In the genomic region with DNA sequence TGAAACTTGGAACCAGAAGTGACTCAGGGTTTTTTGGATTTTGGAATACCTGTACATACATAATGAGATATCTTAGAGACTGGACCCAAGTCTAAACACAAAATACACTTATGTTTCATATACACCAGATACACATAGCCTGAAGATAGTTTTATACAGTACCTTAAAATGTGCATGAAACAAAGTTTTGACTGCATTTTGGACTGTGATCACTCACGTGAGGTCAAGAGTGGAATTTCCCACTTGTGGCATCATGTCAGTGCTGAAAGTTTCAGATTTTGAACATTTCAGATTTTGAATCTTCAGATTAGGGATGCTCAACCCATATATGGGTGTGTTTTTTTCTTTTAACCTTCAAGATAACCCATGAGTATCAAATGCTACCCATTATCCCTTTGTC, we compare ENCODE assay signal across 24 cellular contexts. TPM values are rescaled to one million over a fixed set of nuclear protein-coding genes. Genes with fewer than 3 reads are reported as not detected.
DNase-seq lines count a peak whose midpoint lies in the region; ATAC-seq, FAIRE-seq and TF ChIP-seq lines count a peak whose summit lies in the region.
"Had no signal": no experiment of that assay in that cellular context is flagged by ENCODE, and none has a peak within 500 bp of the region (broad histone marks: within the 10 kb centered on the region; RNA-seq: fewer than 3 reads in every experiment).

No MANE protein-coding gene starts in this region.

- H4K20me1 ChIP-seq in GM12878 (ENCODE audit: control insufficient read depth, insufficient read depth) = no peaks in the 10 kb centered on the region

- H3K27me3 ChIP-seq in GM12878 (replicated peaks in 1 of 2; ENCODE audit: control insufficient read depth in 2 of 2, insufficient read depth in 2 of 2, low read length in 1 of 2) = no peaks in the 10 kb centered on the region
- H3K27me3 ChIP-seq: MG63, SJSA1 had no signal

- no peak for TF ChIP-seq CTCF in GM12878 (IDR thresholded peaks at IDR 0.05 in 2 of 3, conservative IDR thresholded peaks at IDR 0.05 in 1 of 3; ENCODE audit: control insufficient read depth in 2 of 3, extremely low read depth in 1 of 3, insufficient read depth in 1 of 3, low read depth in 3 of 3, low read length in 3 of 3)

- peak overlapping the region; percentile 6; the same call in 1 of the 2 replicates for H3K27ac ChIP-seq in GM12878 (ENCODE audit: control insufficient read depth, insufficient read depth)
- H3K27ac ChIP-seq: C4-2B, SJSA1 had no signal

- FAIRE-seq in GM12878 (lab: Jason Lieb, UNC) = no peak
- FAIRE-seq: GM18507, RCC 7860 had no signal

- H3K9ac ChIP-seq in GM12878 (ENCODE audit: control insufficient read depth, insufficient read depth, low read length) = no peak overlapping the region

- CTCF ChIA-PET in activated CD4-positive, alpha-beta memory T cell treated with anti-CD3 and anti-CD28 coated beads for 36 hours (lab: Charles Lee) = interaction anchor here (0.8 kb wide), 1 partner anchor 224 kb away, joined by 3 read pairs; no protein-coding TSS in a partner anchor
- CTCF ChIA-PET in activated CD4-positive, alpha-beta memory T cell treated with anti-CD3 and anti-CD28 coated beads, Interleukin-2, amount 10 ng/mL, durations not matched to agents 7 days and 5 days (lab: Charles Lee) = no interaction called here
- CTCF ChIA-PET in GM12878 (lab: Yijun Ruan, JAX) = interaction anchor here (0.7 kb wide), 1 partner anchor 224 kb away, joined by 3 read pairs; no protein-coding TSS in a partner anchor
- CTCF ChIA-PET in activated CD8-positive, alpha-beta memory T cell treated with anti-CD3 and anti-CD28 coated beads, Interleukin-2, amount 10 ng/mL, durations not matched to agents 7 days and 5 days (lab: Charles Lee) = no interaction called here

- H2AFZ ChIP-seq in GM12878 (ENCODE audit: control insufficient read depth, low read depth, low read length) = no peak overlapping the region

- H3K4me3 ChIP-seq in GM12878 = no peak overlapping the region; the same call in 1 of the 2 replicates
- H3K4me3 ChIP-seq: MG63, SJSA1 had no signal

- H3K36me3 Mint-ChIP-seq in activated CD4-positive, alpha-beta memory T cell treated with anti-CD3 and anti-CD28 coated beads for 36 hours = peaks cover 4% of the 10 kb centered on the region
- H3K36me3 Mint-ChIP-seq in activated CD4-positive, alpha-beta memory T cell treated with anti-CD3 and anti-CD28 coated beads, Interleukin-2, amount 10 ng/mL, durations not matched to agents 7 days and 5 days (ENCODE audit: low read depth) = peaks cover 14% of the 10 kb centered on the region
- no peaks in the 10 kb centered on the region for H3K36me3 Mint-ChIP-seq in IgD-negative memory B cell
- peaks cover 40% of the 10 kb centered on the region for H3K36me3 Mint-ChIP-seq in stimulated activated effector memory CD8-positive, alpha-beta T cell treated with anti-CD3 and anti-CD28 coated beads, Interleukin-12 subunit alpha, Interleukin-12 subunit beta, amount 100 ng/mL, for 72 hours
- H3K36me3 Mint-ChIP-seq in activated CD8-positive, alpha-beta memory T cell treated with anti-CD3 and anti-CD28 coated beads, Interleukin-2, amount 10 ng/mL, durations not matched to agents 7 days and 5 days = peaks cover 7% of the 10 kb centered on the region

- intact Hi-C loops in activated CD4-positive, alpha-beta memory T cell treated with anti-CD3 and anti-CD28 coated beads for 36 hours (cut with micrococcal nuclease) = no loop called here
- intact Hi-C loops in GM12878 (cut with micrococcal nuclease; ENCODE audit: unreplicated experiment) = no loop called here

- SMC1A ChIA-PET in GM12878 (lab: Charles Lee; ENCODE audit: uncharacterized antibody, unreplicated experiment) = interaction anchor here (0.9 kb wide), 1 partner anchor 126 kb away, joined by 4 read pairs; no protein-coding TSS in a partner anchor

- peak; percentile 74 for ATAC-seq in GM12878
- ATAC-seq in stimulated activated effector memory CD8-positive, alpha-beta T cell treated with anti-CD3 and anti-CD28 coated beads, Interleukin-12 subunit alpha, Interleukin-12 subunit beta, amount 100 ng/mL, for 72 hours = no peak
- no peak for ATAC-seq in activated CD8-positive, alpha-beta memory T cell treated with anti-CD3 and anti-CD28 coated beads, Interleukin-2, amount 10 ng/mL, durations not matched to agents 7 days and 5 days

- H3K9me3 Mint-ChIP-seq in activated CD4-positive, alpha-beta memory T cell treated with anti-CD3 and anti-CD28 coated beads for 36 hours = no peaks in the 10 kb centered on the region
- no peaks in the 10 kb centered on the region for H3K9me3 Mint-ChIP-seq in activated CD4-positive, alpha-beta memory T cell treated with anti-CD3 and anti-CD28 coated beads, Interleukin-2, amount 10 ng/mL, durations not matched to agents 7 days and 5 days
- no peaks in the 10 kb centered on the region for H3K9me3 Mint-ChIP-seq in IgD-negative memory B cell
- H3K9me3 Mint-ChIP-seq in stimulated activated effector memory CD8-positive, alpha-beta T cell treated with anti-CD3 and anti-CD28 coated beads, Interleukin-12 subunit alpha, Interleukin-12 subunit beta, amount 100 ng/mL, for 72 hours = no peaks in the 10 kb centered on the region
- no peaks in the 10 kb centered on the region for H3K9me3 Mint-ChIP-seq in activated CD8-positive, alpha-beta memory T cell treated with anti-CD3 and anti-CD28 coated beads, Interleukin-2, amount 10 ng/mL, durations not matched to agents 7 days and 5 days (ENCODE audit: low read depth)
- H3K9me3 Mint-ChIP-seq: CD8-positive, alpha-beta memory T cell had no signal

- in situ Hi-C loops in GM12878 (cut with MboI) = no loop called here

- no peak for TF ChIP-seq EP300 in GM12878 (IDR thresholded peaks at IDR 0.05; ENCODE audit: borderline replicate concordance in 1 of 2, control insufficient read depth in 1 of 2, low read depth in 2 of 2, low read length in 2 of 2)

- no peaks in the 10 kb centered on the region for H3K27me3 Mint-ChIP-seq in activated CD4-positive, alpha-beta memory T cell treated with anti-CD3 and anti-CD28 coated beads for 36 hours
- no peaks in the 10 kb centered on the region for H3K27me3 Mint-ChIP-seq in activated CD4-positive, alpha-beta memory T cell treated with anti-CD3 and anti-CD28 coated beads, Interleukin-2, amount 10 ng/mL, durations not matched to agents 7 days and 5 days
- no peaks in the 10 kb centered on the region for H3K27me3 Mint-ChIP-seq in IgD-negative memory B cell
- H3K27me3 Mint-ChIP-seq in activated CD8-positive, alpha-beta memory T cell treated with anti-CD3 and anti-CD28 coated beads, Interleukin-2, amount 10 ng/mL, durations not matched to agents 7 days and 5 days = no peaks in the 10 kb centered on the region
- H3K27me3 Mint-ChIP-seq: CD8-positive, alpha-beta memory T cell had no signal

- TSS peak; percentile 23 for BruUV-seq in GM12878 (replicated peaks; lab: Mats Ljungman, UMichigan)

- RAD21 ChIA-PET in GM12878 (lab: Charles Lee; ENCODE audit: unreplicated experiment) = no interaction called here

- H3K4me1 Mint-ChIP-seq in activated CD4-positive, alpha-beta memory T cell treated with anti-CD3 and anti-CD28 coated beads for 36 hours (ENCODE audit: low read depth) = peaks cover 40% of the 10 kb centered on the region
- H3K4me1 Mint-ChIP-seq in activated CD4-positive, alpha-beta memory T cell treated with anti-CD3 and anti-CD28 coated beads, Interleukin-2, amount 10 ng/mL, durations not matched to agents 7 days and 5 days = peaks cover 30% of the 10 kb centered on the region
- peaks cover 14 to 26% (median 16%) of the 10 kb centered on the region in 3 donors for H3K4me1 Mint-ChIP-seq in IgD-negative memory B cell
- H3K4me1 Mint-ChIP-seq in stimulated activated effector memory CD8-positive, alpha-beta T cell treated with anti-CD3 and anti-CD28 coated beads, Interleukin-12 subunit alpha, Interleukin-12 subunit beta, amount 100 ng/mL, for 72 hours = peaks cover 32% of the 10 kb centered on the region
- peaks cover 31% of the 10 kb centered on the region for H3K4me1 Mint-ChIP-seq in activated CD8-positive, alpha-beta memory T cell treated with anti-CD3 and anti-CD28 coated beads, Interleukin-2, amount 10 ng/mL, durations not matched to agents 7 days and 5 days

- WGBS in GM12878 (ENCODE audit: insufficient coverage, insufficient replicate concordance, low lambda C conversion rate, missing lambda C conversion rate) = 5% methylated on average over 1 of the region's 1 CpG

- no peaks in the 10 kb centered on the region for H3K9me3 ChIP-seq in GM12878 (replicated peaks; ENCODE audit: control insufficient read depth, insufficient read depth, low read length)
- H3K9me3 ChIP-seq: MG63, SJSA1 had no signal

- peak overlapping the region; percentile 28 for H3K27ac Mint-ChIP-seq in activated CD4-positive, alpha-beta memory T cell treated with anti-CD3 and anti-CD28 coated beads for 36 hours
- H3K27ac Mint-ChIP-seq in activated CD4-positive, alpha-beta memory T cell treated with anti-CD3 and anti-CD28 coated beads, Interleukin-2, amount 10 ng/mL, durations not matched to agents 7 days and 5 days = no peak overlapping the region
- peak overlapping the region in 2 of 3 donors; percentile 80 to 84 for H3K27ac Mint-ChIP-seq in IgD-negative memory B cell
- peak overlapping the region; percentile 14 for H3K27ac Mint-ChIP-seq in stimulated activated effector memory CD8-positive, alpha-beta T cell treated with anti-CD3 and anti-CD28 coated beads, Interleukin-12 subunit alpha, Interleukin-12 subunit beta, amount 100 ng/mL, for 72 hours
- no peak overlapping the region for H3K27ac Mint-ChIP-seq in activated CD8-positive, alpha-beta memory T cell treated with anti-CD3 and anti-CD28 coated beads, Interleukin-2, amount 10 ng/mL, durations not matched to agents 7 days and 5 days

- no peak for TF ChIP-seq POLR2A in GM12878 (IDR thresholded peaks at IDR 0.05; ENCODE audit: low read depth, low read length)

- H3K79me2 ChIP-seq in GM12878 (ENCODE audit: control insufficient read depth, insufficient read depth, low read length) = peaks cover 78% of the 10 kb centered on the region

- H3K4me2 ChIP-seq in GM12878 (ENCODE audit: control insufficient read depth, insufficient read depth) = no peak overlapping the region

- H3K36me3 ChIP-seq in GM12878 (ENCODE audit: control insufficient read depth in 2 of 2, insufficient read depth in 2 of 2, low read length in 1 of 2) = peaks cover 0 to 1% of the 10 kb centered on the region in 2 experiments; a peak in 1 of 4 replicates

- POLR2A ChIA-PET in activated CD4-positive, alpha-beta memory T cell treated with anti-CD3 and anti-CD28 coated beads for 36 hours (lab: Charles Lee) = no interaction called here
- POLR2A ChIA-PET in activated CD4-positive, alpha-beta memory T cell treated with anti-CD3 and anti-CD28 coated beads, Interleukin-2, amount 10 ng/mL, durations not matched to agents 7 days and 5 days (lab: Charles Lee) = no interaction called here
- POLR2A ChIA-PET in GM12878 (lab: Charles Lee) = interaction anchor here (0.7 to 1.0 kb wide), 2 partner anchors 26 to 216 kb away, joined by 5 to 6 read pairs; partner anchors contain the start of gene KMT5A

- no peak overlapping the region for H3K4me3 Mint-ChIP-seq in activated CD4-positive, alpha-beta memory T cell treated with anti-CD3 and anti-CD28 coated beads for 36 hours
- H3K4me3 Mint-ChIP-seq in activated CD4-positive, alpha-beta memory T cell treated with anti-CD3 and anti-CD28 coated beads, Interleukin-2, amount 10 ng/mL, durations not matched to agents 7 days and 5 days = no peak overlapping the region
- H3K4me3 Mint-ChIP-seq in IgD-negative memory B cell = peak overlapping the region in 2 of 4 donors; percentile 12 to 62
- no peak overlapping the region for H3K4me3 Mint-ChIP-seq in stimulated activated effector memory CD8-positive, alpha-beta T cell treated with anti-CD3 and anti-CD28 coated beads, Interleukin-12 subunit alpha, Interleukin-12 subunit beta, amount 100 ng/mL, for 72 hours
- no peak overlapping the region for H3K4me3 Mint-ChIP-seq in activated CD8-positive, alpha-beta memory T cell treated with anti-CD3 and anti-CD28 coated beads, Interleukin-2, amount 10 ng/mL, durations not matched to agents 7 days and 5 days

- H3K4me1 ChIP-seq in GM12878 (ENCODE audit: control insufficient read depth, insufficient read depth, low read length) = peaks cover 6% of the 10 kb centered on the region; the same call in 1 of the 2 replicates

- TF ChIP-seq RAD21 in GM12878 (IDR thresholded peaks at IDR 0.05; ENCODE audit: insufficient read depth, low read depth, low read length) = no peak

- DNase-seq in activated CD4-positive, alpha-beta memory T cell treated with anti-CD3 and anti-CD28 coated beads for 36 hours = peak; percentile 14
- DNase-seq in activated CD4-positive, alpha-beta memory T cell treated with anti-CD3 and anti-CD28 coated beads, Interleukin-2, amount 10 ng/mL, durations not matched to agents 7 days and 5 days = no peak
- DNase-seq in GM12878 (ENCODE audit: low read depth, low spot score) (no peak), cerebellum (ENCODE audit: low spot score) (no peak)
- no peak for DNase-seq in stimulated activated effector memory CD8-positive, alpha-beta T cell treated with anti-CD3 and anti-CD28 coated beads, Interleukin-12 subunit alpha, Interleukin-12 subunit beta, amount 100 ng/mL, for 72 hours (ENCODE audit: low spot score in 2 of 2)
- DNase-seq in stimulated activated CD4-positive, alpha-beta T cell treated with anti-CD3 and anti-CD28 coated beads, Interleukin-15, amount 100 ng/mL, for 24 hours = no peak
- DNase-seq in activated CD8-positive, alpha-beta memory T cell treated with anti-CD3 and anti-CD28 coated beads, Interleukin-2, amount 10 ng/mL, durations not matched to agents 7 days and 5 days = no peak
- DNase-seq: Calu3; CD8-positive, alpha-beta memory T cell; DMS153; Kasumi-1; MG63; NCI-H1417 treated with DMSO at 0.1 percent for 48 hours; NCI-H187 treated with DMSO at 0.1 percent for 48 hours; NCI-H2107; NCI-H2227 treated with DMSO at 0.1 percent for 48 hours; NCI-H524; NCI-H774; NK-92 treated with Interleukin-12 subunit alpha and Interleukin-12 subunit beta, amount 100 ng/mL, for 24 hours had no signal

RNA-seq across cellular contexts. Expression of gene SBNO1, which starts 6.6 kb away (rescaled TPM):
- 10 to 100 TPM; 49.9 to 50.6 TPM for total RNA-seq in activated CD4-positive, alpha-beta memory T cell treated with anti-CD3 and anti-CD28 coated beads for 36 hours
- total RNA-seq in activated CD4-positive, alpha-beta memory T cell treated with anti-CD3 and anti-CD28 coated beads, Interleukin-2, amount 10 ng/mL, durations not matched to agents 7 days and 5 days = 10 to 100 TPM; 40.1 to 40.2 TPM
- polyA plus RNA-seq in IgD-negative memory B cell = 25.3 TPM
- total RNA-seq in GM12878 (2013; cell fraction: nucleolus; rRNA removed) = 49.6 and 49.7 TPM in 2 replicates
- 15.8 and 17.6 TPM in 2 replicates for total RNA-seq in GM12878 (2014; rRNA removed)
- total RNA-seq in GM12878 (2014; rRNA removed; fragmentation: Illumina TruSeq; extraction: Trizol) = 29.9 and 31.1 TPM in 2 replicates
- total RNA-seq in GM12878 (2021) = 38.2 and 39.7 TPM in 2 replicates
- polyA plus RNA-seq in GM12878 (2011; ENCODE audit: low read depth) = 12.7 TPM
- 19.8 and 29.3 TPM in 2 replicates for polyA plus RNA-seq in GM12878 (2011; rRNA removed)
- 6.1 and 8.0 TPM in 2 replicates for polyA plus RNA-seq in GM12878 (2011; cell fraction: cytosol; rRNA removed)
- 7.2 and 10.4 TPM in 2 replicates for polyA plus RNA-seq in GM12878 (2011; cell fraction: nucleus; rRNA removed)
- polyA plus RNA-seq in GM12878 (2012) = 18.2 and 19.1 TPM in 2 replicates
- 22.0 and 28.2 TPM in 2 replicates for polyA plus RNA-seq in GM12878 (2014; fragmentation: Illumina TruSeq; extraction: Trizol)
- 10 to 100 TPM in 1 of 2 experiments, 1 to 10 TPM in 1; 7.5 to 10.9 TPM for polyA plus RNA-seq in GM12878 (2014; fragmentation: Nextera tagmentation; extraction: Ambion mirVana)
- polyA plus RNA-seq in GM12878 (2014; rRNA removed) = 9.9 and 13.3 TPM in 2 replicates
- polyA plus RNA-seq in GM12878 (2016; fragmentation: Nextera tagmentation; extraction: Ambion mirVana) = 10 to 100 TPM; 33.1 to 37.8 TPM
- 25.0 and 35.0 TPM in 2 replicates for polyA minus RNA-seq in GM12878 (2011; rRNA and poly(A)+ RNA removed)
- polyA minus RNA-seq in GM12878 (2011; cell fraction: cytosol; rRNA and poly(A)+ RNA removed) = 10.6 and 13.3 TPM in 2 replicates
- 5.0 and 8.4 TPM in 2 replicates for polyA minus RNA-seq in GM12878 (2011; cell fraction: nucleus; rRNA and poly(A)+ RNA removed)
- 30.8 TPM for total RNA-seq in cerebellum
- 10 to 100 TPM; 35.7 to 45.3 TPM for total RNA-seq in activated CD8-positive, alpha-beta memory T cell treated with anti-CD3 and anti-CD28 coated beads, Interleukin-2, amount 10 ng/mL, durations not matched to agents 7 days and 5 days

RNA-seq across cellular contexts. Expression of gene KMT5A, which starts 25.9 kb away (rescaled TPM):
- 10 to 100 TPM; 59.9 to 62.0 TPM for total RNA-seq in activated CD4-positive, alpha-beta memory T cell treated with anti-CD3 and anti-CD28 coated beads for 36 hours
- total RNA-seq in activated CD4-positive, alpha-beta memory T cell treated with anti-CD3 and anti-CD28 coated beads, Interleukin-2, amount 10 ng/mL, durations not matched to agents 7 days and 5 days = 10 to 100 TPM; 78.9 to 82.0 TPM
- polyA plus RNA-seq in IgD-negative memory B cell (3.0 TPM), GM12878 (2011; rRNA removed) (30.0 and 31.8 TPM in 2 replicates), GM12878 (2014; fragmentation: Illumina TruSeq; extraction: Trizol) (45.4 and 54.2 TPM in 2 replicates), GM12878 (2014; fragmentation: Nextera tagmentation; extraction: Ambion mirVana) (1 to 10 TPM; 3.2 to 6.8 TPM), GM12878 (2014; rRNA removed) (34.7 and 41.0 TPM in 2 replicates), GM12878 (2016; fragmentation: Nextera tagmentation; extraction: Ambion mirVana) (10 to 100 TPM; 17.3 to 18.3 TPM)
- 46.9 and 65.3 TPM in 2 replicates for total RNA-seq in GM12878 (2013; cell fraction: nucleolus; rRNA removed)
- total RNA-seq in GM12878 (2014; rRNA removed) (33.7 and 41.3 TPM in 2 replicates), GM12878 (2014; rRNA removed; fragmentation: Illumina TruSeq; extraction: Trizol) (39.2 and 39.4 TPM in 2 replicates), GM12878 (2021) (39.2 and 47.1 TPM in 2 replicates), cerebellum (22.4 TPM)
- polyA plus RNA-seq in GM12878 (2011; ENCODE audit: low read depth) = 12.8 TPM
- 26.0 and 27.7 TPM in 2 replicates for polyA plus RNA-seq in GM12878 (2011; cell fraction: cytosol; rRNA removed)
- 69.3 and 82.9 TPM in 2 replicates for polyA plus RNA-seq in GM12878 (2011; cell fraction: nucleus; rRNA removed)
- 25.0 and 25.3 TPM in 2 replicates for polyA plus RNA-seq in GM12878 (2012)
- 22.1 and 23.6 TPM in 2 replicates for polyA minus RNA-seq in GM12878 (2011; rRNA and poly(A)+ RNA removed)
- 8.7 and 13.2 TPM in 2 replicates for polyA minus RNA-seq in GM12878 (2011; cell fraction: cytosol; rRNA and poly(A)+ RNA removed)
- polyA minus RNA-seq in GM12878 (2011; cell fraction: nucleus; rRNA and poly(A)+ RNA removed) = 20.3 and 27.7 TPM in 2 replicates
- total RNA-seq in activated CD8-positive, alpha-beta memory T cell treated with anti-CD3 and anti-CD28 coated beads, Interleukin-2, amount 10 ng/mL, durations not matched to agents 7 days and 5 days = 10 to 100 TPM; 76.3 to 79.3 TPM

Comparison
In these comparisons a context has a peak if more than half of its experiments do, and no peak if none do; other contexts are left out.
1. H3K27ac Mint-ChIP-seq: peak in activated CD4-positive, alpha-beta memory T cell treated with anti-CD3 and anti-CD28 coated beads for 36 hours (single experiment), IgD-negative memory B cell (2 of 3) and stimulated activated effector memory CD8-positive, alpha-beta T cell treated with anti-CD3 and anti-CD28 coated beads, Interleukin-12 subunit alpha, Interleukin-12 subunit beta, amount 100 ng/mL, for 72 hours (single experiment); none in activated CD4-positive, alpha-beta memory T cell treated with anti-CD3 and anti-CD28 coated beads, Interleukin-2, amount 10 ng/mL, durations not matched to agents 7 days and 5 days (single experiment) and activated CD8-positive, alpha-beta memory T cell treated with anti-CD3 and anti-CD28 coated beads, Interleukin-2, amount 10 ng/mL, durations not matched to agents 7 days and 5 days (single experiment).
2. CTCF ChIA-PET loops: an anchor here in activated CD4-positive, alpha-beta memory T cell treated with anti-CD3 and anti-CD28 coated beads for 36 hours (0.8 kb wide) and GM12878 (0.7 kb wide); none called in activated CD4-positive, alpha-beta memory T cell treated with anti-CD3 and anti-CD28 coated beads, Interleukin-2, amount 10 ng/mL, durations not matched to agents 7 days and 5 days and activated CD8-positive, alpha-beta memory T cell treated with anti-CD3 and anti-CD28 coated beads, Interleukin-2, amount 10 ng/mL, durations not matched to agents 7 days and 5 days.